Comparison of ENCODE assay signal across 11 cellular contexts in the genomic region with DNA sequence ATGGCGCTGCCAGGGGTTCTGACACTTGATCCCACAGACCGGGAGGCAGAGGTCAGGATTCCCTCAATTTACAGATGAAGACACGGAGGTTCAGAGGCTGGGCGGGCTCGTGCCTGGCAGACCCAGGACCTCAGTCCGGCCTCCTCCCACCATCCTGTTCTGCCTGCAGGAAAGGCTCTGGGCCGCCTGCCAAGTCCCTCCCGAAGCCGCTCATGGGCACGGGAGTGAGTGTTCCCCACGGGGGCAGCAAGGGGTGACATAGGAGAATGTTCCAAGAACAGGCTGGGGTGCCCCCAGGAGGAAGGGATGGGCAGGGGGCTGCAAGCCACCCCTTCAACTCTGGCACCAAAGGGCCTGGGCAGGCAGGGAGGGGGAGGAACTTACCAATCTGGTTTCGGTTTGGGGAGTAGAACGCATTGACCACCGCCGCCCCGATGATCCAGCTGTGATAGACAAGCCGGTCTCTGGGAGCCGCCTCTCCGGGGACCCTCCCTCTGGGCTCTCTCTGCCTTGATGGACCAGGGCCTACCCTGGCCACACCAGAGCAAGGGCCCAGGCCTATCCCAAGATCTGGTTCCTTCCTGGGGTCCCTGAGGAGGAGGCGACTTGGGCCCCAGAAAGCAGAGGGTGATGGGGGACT. TPM values are rescaled to one million over a fixed set of nuclear protein-coding genes. Genes with fewer than 3 reads are reported as not detected.
A peak's percentile ranks its signal among the peaks of the same experiment; 100 is the strongest.
DNase-seq lines count a peak whose midpoint lies in the region; ATAC-seq and TF ChIP-seq lines count a peak whose summit lies in the region.
"Had no signal": no experiment of that assay in that cellular context is flagged by ENCODE, and none has a peak within 500 bp of the region (broad histone marks: within the 10 kb centered on the region; RNA-seq: fewer than 3 reads in every experiment).

No MANE protein-coding gene starts in this region.

- peak overlapping the region in 4 of 8 donors; percentile 18 to 32 (median 27) for H3K27ac ChIP-seq in spleen
- H3K27ac ChIP-seq: A549 had no signal

- H3K9me3 ChIP-seq in spleen: peaks cover 0 to 12% (median 9%) of the 10 kb centered on the region in 8 donors
- H3K9me3 ChIP-seq: A549 had no signal

- no peak for TF ChIP-seq CTCF in spleen (IDR thresholded peaks at IDR 0.05 in 8 of 11, conservative IDR thresholded peaks at IDR 0.05 in 3 of 11)

- intact Hi-C loops in left ventricle myocardium superior (cut with micrococcal nuclease) (no loop called here), spleen (cut with DNase I; ENCODE audit: low total_unique reads) (loop anchor here (5.0 kb wide), 1 partner anchor 48 kb away; no protein-coding TSS in a partner anchor)

- ATAC-seq in left ventricle myocardium superior (peak; percentile 39), GM21576 (IDR thresholded peaks at IDR 0.05; ENCODE audit: unreplicated experiment) (no peak), GM21515 (IDR thresholded peaks at IDR 0.05; ENCODE audit: unreplicated experiment) (no peak)
- ATAC-seq: A549, HCT116 had no signal

- no peak for TF ChIP-seq POLR2A in spleen (IDR thresholded peaks at IDR 0.05)

- WGBS in spleen, 5 donors: 35 to 59% (median 41%) methylated on average over 16 to 20 of the region's 20 CpGs

- peak; percentile 15 for DNase-seq in NCI-H2029 (lab: John Stamatoyannopoulos, UW)
- DNase-seq in NCI-H2029 treated with DMSO at 0.1 percent for 48 hours (lab: John Stamatoyannopoulos, UW): no peak
- DNase-seq in UCSD-AML1 (lab: John Stamatoyannopoulos, UW; ENCODE audit: unreplicated experiment): peak; percentile 58
- peak; percentile 80 for DNase-seq in left ventricle myocardium superior
- peak; percentile 88 for DNase-seq in spleen
- DNase-seq in SW480 (ENCODE audit: low spot score): no peak
- DNase-seq: activated CD8-positive, alpha-beta memory T cell treated with anti-CD3 and anti-CD28 coated beads, Interleukin-2, amount 50 U/mL, for 48 hours had no signal

- H3K4me3 ChIP-seq in spleen: peak overlapping the region in 6 of 8 donors; percentile 7 to 53 (median 20)
- H3K4me3 ChIP-seq: A549 had no signal

- peaks cover 0 to 23% (median 13%) of the 10 kb centered on the region in 6 donors for H3K4me1 ChIP-seq in spleen
- H3K4me1 ChIP-seq: A549 had no signal

- H3K36me3 ChIP-seq in spleen: peaks cover 0 to 17% (median 5%) of the 10 kb centered on the region in 6 donors

- H3K27me3 ChIP-seq in spleen (replicated peaks in 1 of 7): peaks cover 0 to 23% (median 0%) of the 10 kb centered on the region in 7 donors

RNA-seq across cellular contexts. Expression of gene PRXL2B, which starts 7.5 kb away (rescaled TPM):
- total RNA-seq in left ventricle myocardium superior (11.2 TPM), spleen (10 to 100 TPM; 21.9 to 43.0 (median 26.7) TPM)
- 10 to 100 TPM; 10.7 to 29.0 (median 13.2) TPM for polyA plus RNA-seq in spleen

RNA-seq across cellular contexts. Expression of gene TNFRSF14, which starts 38.0 kb away (rescaled TPM):
- total RNA-seq in left ventricle myocardium superior (16.0 TPM), spleen (100 to 1,000 TPM; 146 to 203 (median 190) TPM)
- polyA plus RNA-seq in spleen: 100 to 1,000 TPM; 167 to 366 (median 302) TPM

RNA-seq across cellular contexts. Expression of gene MMEL1, which starts 38.7 kb away (rescaled TPM):
- not detected for total RNA-seq in left ventricle myocardium superior
- 1 to 10 TPM in 6 of 7 donors, not detected in 1; 1.9 to 4.6 (median 3.5) TPM for total RNA-seq in spleen
- polyA plus RNA-seq in spleen: 1 to 10 TPM; 2.5 to 6.4 (median 2.9) TPM
- polyA plus RNA-seq: A549 had no signal

Comparison
In these comparisons a context has a peak if more than half of its experiments do, and no peak if none do; other contexts are left out.
1. DNase-seq: peak in NCI-H2029 (single experiment), UCSD-AML1 (single experiment), left ventricle myocardium superior (single experiment) and spleen (single experiment); none in NCI-H2029 treated with DMSO at 0.1 percent for 48 hours (single experiment) and SW480 (single experiment).